In genomic region chr17:78391843-78392242, GRCh38 we compare ENCODE assay signal across 12 cellular contexts.
A peak's percentile ranks its signal among the peaks of the same experiment; 100 is the strongest.
DNase-seq lines count a peak whose midpoint lies in the region; ATAC-seq and TF ChIP-seq lines count a peak whose summit lies in the region.
"Had no signal": no experiment of that assay in that cellular context is flagged by ENCODE, and none has a peak within 500 bp of the region (broad histone marks: within the 10 kb centered on the region; RNA-seq: fewer than 3 reads in every experiment).

No MANE protein-coding gene starts in this region.

- H3K36me3 Mint-ChIP-seq in nephron progenitor cell (ENCODE audit: low read depth), result peaks cover 26% of the 10 kb centered on the region

- no peak overlapping the region for H3K4me3 Mint-ChIP-seq in nephron progenitor cell
- H3K4me3 Mint-ChIP-seq: IgD-negative memory B cell had no signal

- H3K9me3 Mint-ChIP-seq in nephron progenitor cell, result no peaks in the 10 kb centered on the region
- H3K9me3 Mint-ChIP-seq: IgD-negative memory B cell had no signal

- no peak for ATAC-seq in HG02970 (IDR thresholded peaks at IDR 0.05; ENCODE audit: low FRiP score, unreplicated experiment)

- H3K4me3 ChIP-seq in choroid plexus epithelial cell (ENCODE audit: low read depth, low read length), result no peak overlapping the region
- no peak overlapping the region for H3K4me3 ChIP-seq in coronary artery

- no peaks in the 10 kb centered on the region for H3K27me3 Mint-ChIP-seq in nephron progenitor cell (ENCODE audit: low read depth, poor library complexity)
- H3K27me3 Mint-ChIP-seq: IgD-negative memory B cell had no signal

- H3K27ac ChIP-seq in coronary artery, result no peak overlapping the region

- peak overlapping the region; percentile 92 for H3K27ac Mint-ChIP-seq in nephron progenitor cell
- H3K27ac Mint-ChIP-seq: IgD-negative memory B cell had no signal

- peaks cover 38% of the 10 kb centered on the region for H3K4me1 Mint-ChIP-seq in nephron progenitor cell

- TF ChIP-seq CTCF in choroid plexus epithelial cell (conservative IDR thresholded peaks at IDR 0.05; ENCODE audit: low read depth, low read length) (no peak), nephron progenitor cell (IDR thresholded peaks at IDR 0.05) (no peak), coronary artery (IDR thresholded peaks at IDR 0.05) (no peak)

- peak; percentile 88 for DNase-seq in EL
- peak; percentile 20 for DNase-seq in NCI-H69 (lab: John Stamatoyannopoulos, UW)
- peak; percentile 67 for DNase-seq in choroid plexus epithelial cell (ENCODE audit: low read depth)
- DNase-seq in nephron progenitor cell, result no peak
- no peak for DNase-seq in stimulated activated CD4-positive, alpha-beta T cell treated with anti-CD3 and anti-CD28 coated beads, Interleukin-2, amount 100 ng/mL, for 48 hours
- DNase-seq in retina, result no peak
- DNase-seq in coronary artery (ENCODE audit: low spot score), result no peak
- DNase-seq: head of caudate nucleus, NCI-H2171, SHP77 had no signal

Comparison
In these comparisons a context has a peak if more than half of its experiments do, and no peak if none do; other contexts are left out.
1. DNase-seq: peak in EL (single experiment), NCI-H69 (single experiment) and choroid plexus epithelial cell (single experiment); none in nephron progenitor cell (single experiment), stimulated activated CD4-positive, alpha-beta T cell treated with anti-CD3 and anti-CD28 coated beads, Interleukin-2, amount 100 ng/mL, for 48 hours (0 of 2), retina (single experiment) and coronary artery (single experiment).